Comparison of ENCODE assay signal across 1 cellular context in genomic region chr2:101450965-101451364, GRCh38.
TF ChIP-seq lines count a peak whose summit lies in the region.

No MANE protein-coding gene starts in this region.

TF ChIP-seq in HepG2, 621 proteins besides CTCF, POLR2A, EP300 and RAD21 (continued from another document):
- TF ChIP-seq ZNF512 (CRISPR knock-in tag; IDR thresholded peaks at IDR 0.05) (no peak), CEBPB (IDR thresholded peaks at IDR 0.05; ENCODE audit: borderline replicate concordance, low read depth, low read length) (peak; percentile 69), DNMT3B (CRISPR knock-in tag; conservative IDR thresholded peaks at IDR 0.05) (no peak), SRF (IDR thresholded peaks at IDR 0.05; ENCODE audit: low read depth, low read length) (peak; percentile 13; the same call in 1 of the 2 replicates)
